In the genomic region with DNA sequence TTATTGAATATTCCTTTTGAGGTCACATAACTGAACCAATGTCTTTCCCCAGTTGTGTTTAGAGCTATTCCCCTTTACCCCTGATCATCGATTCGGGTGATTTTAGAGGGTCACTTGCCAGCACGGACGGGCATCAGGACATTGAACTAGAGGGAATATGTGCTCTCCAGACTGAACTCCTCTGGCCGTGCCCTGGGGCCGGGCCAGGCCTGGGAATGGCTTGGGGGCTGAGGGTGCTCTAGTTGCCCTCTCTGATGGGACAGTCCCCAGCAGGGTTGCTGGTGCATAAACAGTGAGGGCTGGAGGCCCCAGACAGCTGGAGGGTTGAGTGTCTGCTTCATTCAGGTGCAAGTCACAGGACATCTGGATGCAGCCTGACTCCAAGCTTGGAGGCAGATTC, we compare ENCODE assay signal across 22 cellular contexts.
"Had no signal": no experiment of that assay in that cellular context is flagged by ENCODE, and none has a peak within 500 bp of the region (broad histone marks: within the 10 kb centered on the region; RNA-seq: fewer than 3 reads in every experiment).

No MANE protein-coding gene starts in this region.

- H3K27me3 ChIP-seq: colonic mucosa, dorsolateral prefrontal cortex, esophagus squamous epithelium, foreskin keratinocyte, gastrocnemius medialis, gastroesophageal sphincter, heart left ventricle, heart right ventricle had no signal

- DNase-seq: colonic mucosa; cortex of kidney; dermis blood vessel endothelial cell; dorsolateral prefrontal cortex; effector CD4-positive, alpha-beta T cell; effector CD8-positive, alpha-beta T cell; effector memory CD4-positive, alpha-beta T cell; effector memory CD8-positive, alpha-beta T cell; endodermal cell; erythroblast; esophagus squamous epithelium; foreskin fibroblast; foreskin keratinocyte; foreskin melanocyte; gastrocnemius medialis; glutamatergic neuron; heart left ventricle; heart right ventricle had no signal

- ATAC-seq: effector memory CD8-positive, alpha-beta T cell; esophagus mucosa; foreskin keratinocyte; gastrocnemius medialis; gastroesophageal sphincter; heart left ventricle; heart right ventricle had no signal

- H3K9me3 ChIP-seq: colonic mucosa, esophagus squamous epithelium, gastrocnemius medialis, gastroesophageal sphincter, heart left ventricle, heart right ventricle had no signal

- H3K36me3 ChIP-seq: colonic mucosa, esophagus squamous epithelium, gastrocnemius medialis, gastroesophageal sphincter, heart left ventricle, heart right ventricle had no signal

- H3K27ac ChIP-seq: colonic mucosa, coronary artery, dorsolateral prefrontal cortex, epithelial cell of prostate, esophagus squamous epithelium, foreskin keratinocyte, gastrocnemius medialis, gastroesophageal sphincter, heart left ventricle, heart right ventricle had no signal

- H3K4me1 ChIP-seq: colonic mucosa, esophagus squamous epithelium, foreskin keratinocyte, gastrocnemius medialis, gastroesophageal sphincter, heart left ventricle, heart right ventricle had no signal

- H3K4me3 ChIP-seq: colonic mucosa, coronary artery, dorsolateral prefrontal cortex, esophagus squamous epithelium, gastrocnemius medialis, gastroesophageal sphincter, heart left ventricle, heart right ventricle had no signal
